In the genomic region with DNA sequence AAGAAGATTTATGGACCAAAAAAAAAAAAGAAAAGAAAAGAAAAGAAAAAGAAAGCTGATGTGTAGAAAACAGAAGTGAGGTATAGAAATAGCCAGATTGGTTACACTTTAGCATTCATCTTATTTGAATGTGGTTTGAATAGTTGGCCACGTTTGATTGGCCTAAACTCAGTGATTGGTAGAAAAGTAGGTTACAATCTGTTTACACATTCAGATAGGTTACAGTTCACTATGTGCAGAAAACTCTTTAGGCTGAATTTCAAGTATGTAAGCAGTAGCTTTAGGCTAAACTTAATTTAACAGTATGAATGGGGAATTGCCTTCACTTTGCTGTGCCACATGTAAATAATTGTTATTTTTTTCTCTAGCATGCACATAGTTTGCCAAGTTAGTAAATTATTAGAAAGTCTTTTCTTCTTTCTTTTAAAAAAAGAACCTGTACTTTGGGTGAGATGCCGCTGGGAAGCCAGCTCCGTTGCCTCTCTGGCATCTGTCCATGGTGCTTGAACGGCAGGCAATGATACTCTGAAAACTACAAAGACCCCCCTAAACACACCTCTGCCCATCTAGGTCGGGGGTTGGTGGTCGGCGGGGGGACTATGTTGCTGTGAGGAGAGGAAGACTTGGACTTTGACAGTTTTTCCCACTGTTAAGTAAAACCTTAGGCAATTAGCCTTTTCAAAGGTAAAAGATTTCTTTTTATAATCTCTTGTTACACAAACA, we compare ENCODE assay signal across 16 cellular contexts.
A peak's percentile ranks its signal among the peaks of the same experiment; 100 is the strongest.
DNase-seq lines count a peak whose midpoint lies in the region; ATAC-seq and TF ChIP-seq lines count a peak whose summit lies in the region.
"Had no signal": no experiment of that assay in that cellular context is flagged by ENCODE, and none has a peak within 500 bp of the region (broad histone marks: within the 10 kb centered on the region; RNA-seq: fewer than 3 reads in every experiment).

No MANE protein-coding gene starts in this region.

- peaks cover 0 to 1% of the 10 kb centered on the region in 2 donors for H3K4me1 Mint-ChIP-seq in stimulated activated naive B cell treated with anti-CD40 and anti-IgM and Interleukin-4, amounts not matched to agents 10 μg/mL and 1 μg/mL and 100 μg/mL, for 72 hours
- no peaks in the 10 kb centered on the region for H3K4me1 Mint-ChIP-seq in CD14-positive monocyte
- H3K4me1 Mint-ChIP-seq: activated naive CD8-positive, alpha-beta T cell treated with anti-CD3 and anti-CD28 coated beads, Interleukin-2, amount 10 ng/mL, durations not matched to agents 7 days and 5 days; T-helper 17 cell had no signal

- no peaks in the 10 kb centered on the region for H3K9me3 Mint-ChIP-seq in stimulated activated naive B cell treated with anti-CD40 and anti-IgM and Interleukin-4, amounts not matched to agents 10 μg/mL and 1 μg/mL and 100 μg/mL, for 72 hours
- H3K9me3 Mint-ChIP-seq in CD14-positive monocyte: peaks cover 0 to 9% (median 0%) of the 10 kb centered on the region in 7 donors
- H3K9me3 Mint-ChIP-seq: activated naive CD8-positive, alpha-beta T cell treated with anti-CD3 and anti-CD28 coated beads, Interleukin-2, amount 10 ng/mL, durations not matched to agents 7 days and 5 days; brain had no signal

- no peaks in the 10 kb centered on the region for H3K27me3 Mint-ChIP-seq in stimulated activated naive B cell treated with anti-CD40 and anti-IgM and Interleukin-4, amounts not matched to agents 10 μg/mL and 1 μg/mL and 100 μg/mL, for 72 hours
- no peaks in the 10 kb centered on the region for H3K27me3 Mint-ChIP-seq in CD14-positive monocyte (ENCODE audit: low read depth in 3 of 3)
- H3K27me3 Mint-ChIP-seq: activated naive CD8-positive, alpha-beta T cell treated with anti-CD3 and anti-CD28 coated beads, Interleukin-2, amount 10 ng/mL, durations not matched to agents 7 days and 5 days; brain; progenitor cell of endocrine pancreas; T-helper 17 cell had no signal

- DNase-seq in NCI-H526 (lab: John Stamatoyannopoulos, UW) (peak; percentile 12 to 25), astrocyte of the hippocampus (ENCODE audit: low read depth, low spot score) (peak; percentile 51), iPS-NIHi7 (ENCODE audit: extremely low spot score) (peak; percentile 40), CD14-positive monocyte (ENCODE audit: low spot score) (no peak)
- no peak for DNase-seq in stimulated activated naive B cell treated with anti-CD40 and anti-IgM and Interleukin-4, amounts not matched to agents 10 μg/mL and 1 μg/mL and 100 μg/mL, for 72 hours
- no peak for DNase-seq in activated CD4-positive, alpha-beta T cell treated with anti-CD3 and anti-CD28 coated beads, Interleukin-2, amount 50 U/mL, for 4 hours
- DNase-seq: activated effector memory CD4-positive, alpha-beta T cell treated with anti-CD3 and anti-CD28 coated beads, Interleukin-2, amount 50 U/mL, for 16 hours; activated naive CD8-positive, alpha-beta T cell treated with anti-CD3 and anti-CD28 coated beads, Interleukin-2, amount 10 ng/mL, durations not matched to agents 7 days and 5 days; KG1; MM.1S; NCI-H226; T-helper 17 cell; upper lobe of left lung had no signal

- intact Hi-C loops in CD14-positive monocyte (cut with micrococcal nuclease): no loop called here

- peaks cover 3 to 6% of the 10 kb centered on the region in 2 donors for H3K36me3 Mint-ChIP-seq in stimulated activated naive B cell treated with anti-CD40 and anti-IgM and Interleukin-4, amounts not matched to agents 10 μg/mL and 1 μg/mL and 100 μg/mL, for 72 hours
- no peaks in the 10 kb centered on the region for H3K36me3 Mint-ChIP-seq in CD14-positive monocyte

- ATAC-seq in stimulated activated naive B cell treated with anti-CD40 and anti-IgM and Interleukin-4, amounts not matched to agents 10 μg/mL and 1 μg/mL and 100 μg/mL, for 72 hours (replicated peaks): no peak
- ATAC-seq in HG03460 (IDR thresholded peaks at IDR 0.05; ENCODE audit: unreplicated experiment): no peak
- ATAC-seq: T-helper 17 cell had no signal

- H3K27ac Mint-ChIP-seq in stimulated activated naive B cell treated with anti-CD40 and anti-IgM and Interleukin-4, amounts not matched to agents 10 μg/mL and 1 μg/mL and 100 μg/mL, for 72 hours: peak overlapping the region; percentile 37
- H3K27ac Mint-ChIP-seq in CD14-positive monocyte: no peak overlapping the region
- H3K27ac Mint-ChIP-seq: activated naive CD8-positive, alpha-beta T cell treated with anti-CD3 and anti-CD28 coated beads, Interleukin-2, amount 10 ng/mL, durations not matched to agents 7 days and 5 days; brain; progenitor cell of endocrine pancreas; T-helper 17 cell had no signal

- no peak for TF ChIP-seq CTCF in CD14-positive monocyte (IDR thresholded peaks at IDR 0.05)

- H3K4me3 Mint-ChIP-seq in stimulated activated naive B cell treated with anti-CD40 and anti-IgM and Interleukin-4, amounts not matched to agents 10 μg/mL and 1 μg/mL and 100 μg/mL, for 72 hours: no peak overlapping the region
- no peak overlapping the region for H3K4me3 Mint-ChIP-seq in CD14-positive monocyte
- H3K4me3 Mint-ChIP-seq: activated naive CD8-positive, alpha-beta T cell treated with anti-CD3 and anti-CD28 coated beads, Interleukin-2, amount 10 ng/mL, durations not matched to agents 7 days and 5 days; T-helper 17 cell had no signal

Comparison
In these comparisons a context has a peak if more than half of its experiments do, and no peak if none do; other contexts are left out.
1. DNase-seq: peak in NCI-H526 (2 of 2), astrocyte of the hippocampus (single experiment) and iPS-NIHi7 (single experiment); none in stimulated activated naive B cell treated with anti-CD40 and anti-IgM and Interleukin-4, amounts not matched to agents 10 μg/mL and 1 μg/mL and 100 μg/mL, for 72 hours (single experiment), CD14-positive monocyte (single experiment) and activated CD4-positive, alpha-beta T cell treated with anti-CD3 and anti-CD28 coated beads, Interleukin-2, amount 50 U/mL, for 4 hours (0 of 2).